Comparison of ENCODE assay signal across 1 cellular context in the genomic region with DNA sequence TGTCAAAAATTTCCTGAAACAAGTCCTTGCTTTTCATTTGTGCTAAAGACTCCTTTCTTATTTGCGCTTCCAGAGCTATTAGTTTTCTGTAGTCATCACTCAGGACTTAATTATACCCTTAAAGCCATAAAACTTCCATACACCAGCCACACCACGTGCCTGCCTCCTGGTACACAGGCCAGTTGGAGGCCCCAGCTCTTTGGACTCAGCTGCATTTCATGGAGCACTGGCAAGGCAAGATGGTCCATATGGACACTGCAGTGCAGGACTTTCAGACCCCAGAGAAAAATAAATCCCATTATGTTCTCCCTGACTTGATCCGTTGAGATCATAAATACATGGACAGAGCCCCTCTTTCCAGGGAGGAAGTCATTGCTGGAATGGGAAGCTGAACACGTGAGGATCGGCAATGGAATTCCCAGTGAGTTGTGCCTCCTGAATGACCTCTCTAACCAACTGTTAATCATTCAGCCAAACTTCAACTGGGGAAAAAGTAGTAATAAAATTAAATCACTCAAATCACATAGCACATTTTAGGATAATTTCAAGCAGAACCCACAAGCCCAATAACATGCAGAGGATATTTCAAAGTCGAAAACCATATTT.
A peak's percentile ranks its signal among the peaks of the same experiment; 100 is the strongest.
TF ChIP-seq lines count a peak whose summit lies in the region.

No MANE protein-coding gene starts in this region.

TF ChIP-seq in HEK293, 187 proteins besides CTCF, POLR2A, EP300 and RAD21 (continued from another document):
- TF ChIP-seq, protein P1, sequence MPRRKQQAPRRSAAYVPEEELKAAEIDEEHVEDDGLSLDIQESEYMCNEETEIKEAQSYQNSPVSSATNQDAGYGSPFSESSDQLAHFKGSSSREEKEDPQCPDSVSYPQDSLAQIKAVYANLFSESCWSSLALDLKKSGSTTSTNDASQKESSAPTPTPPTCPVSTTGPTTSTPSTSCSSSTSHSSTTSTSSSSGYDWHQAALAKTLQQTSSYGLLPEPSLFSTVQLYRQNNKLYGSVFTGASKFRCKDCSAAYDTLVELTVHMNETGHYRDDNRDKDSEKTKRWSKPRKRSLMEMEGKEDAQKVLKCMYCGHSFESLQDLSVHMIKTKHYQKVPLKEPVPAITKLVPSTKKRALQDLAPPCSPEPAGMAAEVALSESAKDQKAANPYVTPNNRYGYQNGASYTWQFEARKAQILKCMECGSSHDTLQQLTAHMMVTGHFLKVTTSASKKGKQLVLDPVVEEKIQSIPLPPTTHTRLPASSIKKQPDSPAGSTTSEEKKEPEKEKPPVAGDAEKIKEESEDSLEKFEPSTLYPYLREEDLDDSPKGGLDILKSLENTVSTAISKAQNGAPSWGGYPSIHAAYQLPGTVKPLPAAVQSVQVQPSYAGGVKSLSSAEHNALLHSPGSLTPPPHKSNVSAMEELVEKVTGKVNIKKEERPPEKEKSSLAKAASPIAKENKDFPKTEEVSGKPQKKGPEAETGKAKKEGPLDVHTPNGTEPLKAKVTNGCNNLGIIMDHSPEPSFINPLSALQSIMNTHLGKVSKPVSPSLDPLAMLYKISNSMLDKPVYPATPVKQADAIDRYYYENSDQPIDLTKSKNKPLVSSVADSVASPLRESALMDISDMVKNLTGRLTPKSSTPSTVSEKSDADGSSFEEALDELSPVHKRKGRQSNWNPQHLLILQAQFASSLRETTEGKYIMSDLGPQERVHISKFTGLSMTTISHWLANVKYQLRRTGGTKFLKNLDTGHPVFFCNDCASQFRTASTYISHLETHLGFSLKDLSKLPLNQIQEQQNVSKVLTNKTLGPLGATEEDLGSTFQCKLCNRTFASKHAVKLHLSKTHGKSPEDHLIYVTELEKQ (tag by site-specific recombination; IDR thresholded peaks at IDR 0.05; ENCODE audit: borderline replicate concordance): no peak
- TF ChIP-seq SP7 (tag by site-specific recombination; IDR thresholded peaks at IDR 0.05) (peak; percentile 90), ZNF501 (tag by site-specific recombination; IDR thresholded peaks at IDR 0.05) (no peak), ZNF433 (tag by site-specific recombination; IDR thresholded peaks at IDR 0.05; ENCODE audit: low read depth) (no peak)
TF ChIP-seq in HEK293: peak in this region for 1.
